In the genomic region with DNA sequence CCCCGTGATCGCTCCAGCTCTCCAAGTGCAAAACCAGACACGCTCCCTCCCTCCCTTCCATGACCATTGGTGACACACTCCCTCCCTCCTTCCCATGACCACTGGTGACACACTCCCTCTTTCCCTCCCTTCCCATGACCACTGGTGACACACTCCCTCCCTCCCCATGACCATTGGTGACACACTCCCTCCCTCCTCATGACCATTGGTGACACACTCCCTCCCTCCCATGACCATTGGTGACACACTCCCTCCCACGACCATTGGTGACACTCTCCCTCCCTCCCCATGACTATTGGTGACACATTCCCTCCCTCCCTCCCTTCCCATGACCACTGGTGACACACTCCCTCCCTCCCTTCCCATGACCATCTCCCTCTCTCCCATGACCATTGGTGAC, we compare ENCODE assay signal across 1 cellular context.
TF ChIP-seq lines count a peak whose summit lies in the region.

No MANE protein-coding gene starts in this region.

TF ChIP-seq in K562, 482 proteins besides CTCF, POLR2A, EP300 and RAD21 (continued from another document):
- TF ChIP-seq, protein P1, sequence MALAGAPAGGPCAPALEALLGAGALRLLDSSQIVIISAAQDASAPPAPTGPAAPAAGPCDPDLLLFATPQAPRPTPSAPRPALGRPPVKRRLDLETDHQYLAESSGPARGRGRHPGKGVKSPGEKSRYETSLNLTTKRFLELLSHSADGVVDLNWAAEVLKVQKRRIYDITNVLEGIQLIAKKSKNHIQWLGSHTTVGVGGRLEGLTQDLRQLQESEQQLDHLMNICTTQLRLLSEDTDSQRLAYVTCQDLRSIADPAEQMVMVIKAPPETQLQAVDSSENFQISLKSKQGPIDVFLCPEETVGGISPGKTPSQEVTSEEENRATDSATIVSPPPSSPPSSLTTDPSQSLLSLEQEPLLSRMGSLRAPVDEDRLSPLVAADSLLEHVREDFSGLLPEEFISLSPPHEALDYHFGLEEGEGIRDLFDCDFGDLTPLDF (CRISPR knock-in tag; IDR thresholded peaks at IDR 0.05) = no peak
- TF ChIP-seq EHMT2 (IDR thresholded peaks at IDR 0.05) = no peak
